8 cellular contexts compared by ENCODE assay signal in the genomic region with DNA sequence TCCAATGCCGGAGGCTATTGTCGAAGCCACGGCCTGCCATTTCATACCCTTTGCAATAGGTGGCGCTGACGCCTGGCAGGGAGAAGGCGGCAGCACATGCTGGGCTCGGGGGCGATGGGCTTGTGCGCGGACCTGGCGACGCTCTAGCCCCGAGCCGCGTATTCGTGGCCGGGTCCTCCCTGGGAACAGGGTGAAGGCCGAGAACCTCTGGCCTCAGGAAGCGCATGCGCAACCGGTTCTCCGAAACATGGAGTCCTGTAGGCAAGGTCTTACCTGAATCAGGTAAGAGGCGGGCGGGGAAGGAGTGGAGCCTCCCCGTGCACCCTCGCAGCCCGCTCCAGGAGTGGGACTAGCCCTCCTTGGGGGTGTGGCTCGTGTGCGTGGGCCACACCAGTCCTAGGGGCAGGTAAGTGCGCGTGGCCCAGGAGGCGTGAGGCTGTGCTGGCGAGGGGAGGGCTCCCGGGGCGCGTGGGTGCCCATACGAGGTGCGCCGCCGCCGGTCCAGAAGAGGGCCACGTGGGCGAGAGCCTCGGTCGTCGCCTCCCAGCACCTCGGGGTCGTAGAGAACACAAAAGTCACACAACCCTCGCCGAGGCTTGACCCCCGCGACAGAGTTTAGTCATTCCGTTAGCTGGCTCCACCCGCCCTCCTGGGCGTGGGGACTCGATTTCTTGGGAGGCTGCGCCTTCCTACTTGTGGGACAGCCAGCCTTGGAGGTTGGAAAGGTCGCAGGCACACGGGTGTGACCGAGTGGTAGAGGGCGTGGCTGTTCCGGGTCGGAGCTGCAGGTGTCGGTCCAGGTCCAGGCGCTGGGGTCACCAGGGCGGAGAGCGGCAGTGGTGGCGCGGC. TPM values are rescaled to one million over a fixed set of nuclear protein-coding genes. Genes with fewer than 3 reads are reported as not detected.
DNase-seq lines count a peak whose midpoint lies in the region; ATAC-seq and TF ChIP-seq lines count a peak whose summit lies in the region.

No MANE protein-coding gene starts in this region.

- H3K9me3 ChIP-seq in endodermal cell (ENCODE audit: control insufficient read depth, low read length) (no peaks in the 10 kb centered on the region), mucosa of stomach (ENCODE audit: control insufficient read depth, low read length) (no peaks in the 10 kb centered on the region)

- peaks cover 3% of the 10 kb centered on the region for H3K9me3 Mint-ChIP-seq in endodermal cell

- no peak overlapping the region for H3K27ac ChIP-seq in endodermal cell (ENCODE audit: low read depth, low read length)

- H3K4me1 Mint-ChIP-seq in endodermal cell: peaks cover 25% of the 10 kb centered on the region

- WGBS in endodermal cell (ENCODE audit: insufficient coverage in 1 of 2, insufficient read length in 1 of 2), 2 experiments: 11 to 17% methylated on average over 10 to 69 of the region's 69 CpGs

- peaks cover 16% of the 10 kb centered on the region for H3K36me3 Mint-ChIP-seq in endodermal cell (ENCODE audit: low read depth)

- no peaks in the 10 kb centered on the region for H3K27me3 ChIP-seq in endodermal cell (ENCODE audit: control insufficient read depth, insufficient read depth, low read length, poor library complexity, severe bottlenecking)
- peaks cover 1% of the 10 kb centered on the region for H3K27me3 ChIP-seq in mucosa of stomach (ENCODE audit: control insufficient read depth, insufficient read depth, low read length)

- H3K9ac ChIP-seq in endodermal cell (ENCODE audit: extremely low read depth, low read length, poor library complexity, severe bottlenecking) (peak overlapping the region; percentile 36), mucosa of stomach (ENCODE audit: low read length) (peak overlapping the region; percentile 42)

- DNase-seq in AG09309 (ENCODE audit: low read depth) (no peak), NCI-H446 (lab: John Stamatoyannopoulos, UW) (peak; percentile 49 to 87), endodermal cell (peak; percentile 96), H4 (ENCODE audit: low spot score) (no peak)
- DNase-seq in activated CD8-positive, alpha-beta memory T cell treated with anti-CD3 and anti-CD28 coated beads, Interleukin-2, amount 50 U/mL, for 1 hour (ENCODE audit: extremely low read depth): peak; percentile 37
- DNase-seq in stimulated activated naive CD4-positive, alpha-beta T cell treated with Interleukin-2 at 50 U/mL for 16 hours (lab: John Stamatoyannopoulos, UW): peak; percentile 61

- H3K27me3 Mint-ChIP-seq in endodermal cell (ENCODE audit: insufficient read depth): peaks cover 17% of the 10 kb centered on the region

- ATAC-seq in GM19455 (IDR thresholded peaks at IDR 0.05; ENCODE audit: unreplicated experiment): peak; percentile 51

- TF ChIP-seq CTCF in AG09309 (IDR thresholded peaks at IDR 0.05; ENCODE audit: control insufficient read depth, insufficient read depth, low read depth, low read length, missing control alignments) (peak; percentile 5), endodermal cell (conservative IDR thresholded peaks at IDR 0.05) (peak; percentile 90)

- H3K36me3 ChIP-seq in endodermal cell (ENCODE audit: control insufficient read depth, insufficient read depth, low read length) (no peaks in the 10 kb centered on the region), mucosa of stomach (ENCODE audit: control insufficient read depth, insufficient read depth, low read length) (no peaks in the 10 kb centered on the region)

- peak overlapping the region; percentile 74 for H3K27ac Mint-ChIP-seq in endodermal cell

- H3K4me1 ChIP-seq in endodermal cell (ENCODE audit: control insufficient read depth, insufficient read depth, low read length) (peaks cover 3% of the 10 kb centered on the region), mucosa of stomach (ENCODE audit: control insufficient read depth, insufficient read depth, low read length) (peaks cover 22% of the 10 kb centered on the region)

- peak overlapping the region; percentile 78 for H3K4me3 Mint-ChIP-seq in endodermal cell

- H3K4me3 ChIP-seq in AG09309 (ENCODE audit: control insufficient read depth, low read depth, low read length): no peak overlapping the region
- peak overlapping the region; percentile 84 for H3K4me3 ChIP-seq in endodermal cell (ENCODE audit: low read length)
- peak overlapping the region; percentile 43 for H3K4me3 ChIP-seq in mucosa of stomach (ENCODE audit: low read length)

RNA-seq across cellular contexts. Expression of a gene that starts 5.5 kb away (rescaled TPM):
- 100 to 1,000 TPM; 121 to 149 TPM for total RNA-seq in endodermal cell
- 356 TPM for polyA plus RNA-seq in endodermal cell (2013, experiment 1 of 2)
- polyA plus RNA-seq in endodermal cell (2013, experiment 2 of 2): 306 TPM
- total RNA-seq in H4 (2014; rRNA removed; shearing (Covaris generic)): 0.06 TPM in 1 of 2 replicates, not detected in the other

RNA-seq across cellular contexts. Expression of a gene that starts 45.5 kb away (rescaled TPM):
- 10 to 100 TPM; 11.4 to 13.0 TPM for total RNA-seq in endodermal cell
- 31.3 TPM for polyA plus RNA-seq in endodermal cell (2013, experiment 1 of 2)
- polyA plus RNA-seq in endodermal cell (2013, experiment 2 of 2): 31.1 TPM
- 17.7 and 36.0 TPM in 2 replicates for total RNA-seq in H4 (2014; rRNA removed; shearing (Covaris generic))

Comparison
In these comparisons a context has a peak if more than half of its experiments do, and no peak if none do; other contexts are left out.
1. DNase-seq: peak in NCI-H446 (2 of 2), activated CD8-positive, alpha-beta memory T cell treated with anti-CD3 and anti-CD28 coated beads, Interleukin-2, amount 50 U/mL, for 1 hour (single experiment), endodermal cell (single experiment) and stimulated activated naive CD4-positive, alpha-beta T cell treated with Interleukin-2 at 50 U/mL for 16 hours (single experiment); none in AG09309 (single experiment) and H4 (single experiment).
2. RNA of a gene that starts 5.5 kb away (total RNA-seq): 121 to 149 TPM in endodermal cell; 0.06 TPM in H4; every median in the first group is over 100 times any median in the second.